ENCODE assay signal across 41 cellular contexts in genomic region chr9:133615897-133616188, GRCh38. TPM values are rescaled to one million over a fixed set of nuclear protein-coding genes. Genes with fewer than 3 reads are reported as not detected.
"Had no signal": no experiment of that assay in that cellular context is flagged by ENCODE, and none has a peak within 500 bp of the region (broad histone marks: within the 10 kb centered on the region; RNA-seq: fewer than 3 reads in every experiment).

No MANE protein-coding gene starts in this region.

- H3K27ac Mint-ChIP-seq: activated naive CD4-positive, alpha-beta T cell treated with anti-CD3 and anti-CD28 coated beads for 36 hours; activated naive CD4-positive, alpha-beta T cell treated with anti-CD3 and anti-CD28 coated beads, Interleukin-2, amount 10 ng/mL, durations not matched to agents 7 days and 5 days; activated naive CD4-positive, alpha-beta T cell treated with anti-CD3 and anti-CD28 coated beads, Interleukin-2, amount 50 U/mL, for 24 hours; activated naive CD4-positive, alpha-beta T cell treated with anti-CD3 and anti-CD28 coated beads, Interleukin-2, amount 50 U/mL, for 72 hours; activated naive CD8-positive, alpha-beta T cell; activated naive CD8-positive, alpha-beta T cell treated with anti-CD3 and anti-CD28 coated beads for 36 hours; activated naive CD8-positive, alpha-beta T cell treated with anti-CD3 and anti-CD28 coated beads, Interleukin-2, amount 10 ng/mL, durations not matched to agents 7 days and 5 days; activated naive CD8-positive, alpha-beta T cell treated with anti-CD3 and anti-CD28 coated beads, Interleukin-2, amount 50 U/mL, for 24 hours; activated T-cell treated with anti-CD3 and anti-CD28 coated beads, Interleukin-2, amount 50 U/mL, for 72 hours; activated T-helper 1 cell treated with anti-CD3 and anti-CD28 coated beads, Interleukin-12 subunit alpha, Interleukin-12 subunit beta, Interleukin-2, Interleukin-4 antibody, amounts not matched to agents 30 ng/mL and 10 ng/mL and 1 ng/mL, durations not matched to agents 14 hours and 24 hours and 36 hours; activated T-helper 17 cell treated with anti-CD3 and anti-CD28 coated beads, Interleukin-2, amount 50 U/mL, for 72 hours; activated T-helper 2 cell treated with anti-CD3 and anti-CD28 coated beads, Interferon-gamma antibody, Interleukin-2, Interleukin-4, amounts not matched to agents 10 μg/mL and 5 μg/mL and 100 μg/mL, durations not matched to agents 14 hours and 24 hours and 36 hours had no signal

- H3K36me3 Mint-ChIP-seq: activated naive CD4-positive, alpha-beta T cell treated with anti-CD3 and anti-CD28 coated beads, Interleukin-2, amount 10 ng/mL, durations not matched to agents 7 days and 5 days; activated naive CD4-positive, alpha-beta T cell treated with anti-CD3 and anti-CD28 coated beads, Interleukin-2, amount 50 U/mL, for 24 hours; activated naive CD4-positive, alpha-beta T cell treated with anti-CD3 and anti-CD28 coated beads, Interleukin-2, amount 50 U/mL, for 72 hours; activated naive CD8-positive, alpha-beta T cell; activated naive CD8-positive, alpha-beta T cell treated with anti-CD3 and anti-CD28 coated beads for 36 hours; activated naive CD8-positive, alpha-beta T cell treated with anti-CD3 and anti-CD28 coated beads, Interleukin-2, amount 10 ng/mL, durations not matched to agents 7 days and 5 days; brain had no signal

- H3K4me1 ChIP-seq: ascending aorta, body of pancreas, breast epithelium had no signal

- H3K27me3 ChIP-seq: ascending aorta, body of pancreas had no signal

- H3K9me3 ChIP-seq: adrenal gland, ascending aorta, body of pancreas, breast epithelium had no signal

- H3K4me3 ChIP-seq: adrenal gland, ascending aorta, body of pancreas, breast epithelium, cardiac muscle cell had no signal

- H3K4me3 Mint-ChIP-seq: activated naive CD4-positive, alpha-beta T cell treated with anti-CD3 and anti-CD28 coated beads for 36 hours; activated naive CD4-positive, alpha-beta T cell treated with anti-CD3 and anti-CD28 coated beads, Interleukin-2, amount 10 ng/mL, durations not matched to agents 7 days and 5 days; activated naive CD4-positive, alpha-beta T cell treated with anti-CD3 and anti-CD28 coated beads, Interleukin-2, amount 50 U/mL, for 24 hours; activated naive CD8-positive, alpha-beta T cell; activated naive CD8-positive, alpha-beta T cell treated with anti-CD3 and anti-CD28 coated beads for 36 hours; activated naive CD8-positive, alpha-beta T cell treated with anti-CD3 and anti-CD28 coated beads, Interleukin-2, amount 10 ng/mL, durations not matched to agents 7 days and 5 days; activated naive CD8-positive, alpha-beta T cell treated with anti-CD3 and anti-CD28 coated beads, Interleukin-2, amount 50 U/mL, for 24 hours; activated T-cell treated with anti-CD3 and anti-CD28 coated beads, Interleukin-2, amount 50 U/mL, for 4 hours; activated T-cell treated with anti-CD3 and anti-CD28 coated beads, Interleukin-2, amount 50 U/mL, for 72 hours; activated T-helper 1 cell treated with anti-CD3 and anti-CD28 coated beads, Interleukin-12 subunit alpha, Interleukin-12 subunit beta, Interleukin-2, Interleukin-4 antibody, amounts not matched to agents 30 ng/mL and 10 ng/mL and 1 ng/mL, durations not matched to agents 14 hours and 24 hours and 36 hours; activated T-helper 17 cell treated with anti-CD3 and anti-CD28 coated beads, Interleukin-2, amount 50 U/mL, for 72 hours; brain; central memory CD8-positive, alpha-beta T cell had no signal

- ATAC-seq: activated naive CD4-positive, alpha-beta T cell treated with anti-CD3 and anti-CD28 coated beads, Interleukin-2, amount 50 U/mL, for 72 hours; activated naive CD8-positive, alpha-beta T cell treated with anti-CD3 and anti-CD28 coated beads, Interleukin-2, amount 50 U/mL, for 24 hours; activated T-cell treated with anti-CD3 and anti-CD28 coated beads, Interleukin-2, amount 50 U/mL, for 4 hours; activated T-cell treated with anti-CD3 and anti-CD28 coated beads, Interleukin-2, amount 50 U/mL, for 72 hours; activated T-helper 17 cell treated with anti-CD3 and anti-CD28 coated beads, Interleukin-2, amount 50 U/mL, for 72 hours; body of pancreas had no signal

- H3K27ac ChIP-seq: adrenal gland, ascending aorta, body of pancreas, brain microvascular endothelial cell, breast epithelium, cardiac muscle cell had no signal

- H3K36me3 ChIP-seq: adrenal gland, ascending aorta, brain microvascular endothelial cell, breast epithelium, cardiac muscle cell had no signal

- DNase-seq: activated effector memory CD4-positive, alpha-beta T cell treated with anti-CD3 and anti-CD28 coated beads, Interleukin-2, amount 50 U/mL, for 16 hours; activated effector memory CD4-positive, alpha-beta T cell treated with Interleukin-2 at 50 U/mL for 16 hours; activated gamma-delta T cell; activated gamma-delta T cell treated with Interleukin-2 at 50 U/mL for 16 hours; activated naive CD4-positive, alpha-beta T cell; activated naive CD4-positive, alpha-beta T cell treated with anti-CD3 and anti-CD28 coated beads for 36 hours; activated naive CD4-positive, alpha-beta T cell treated with anti-CD3 and anti-CD28 coated beads, Interleukin-2, amount 10 ng/mL, durations not matched to agents 7 days and 5 days; activated naive CD4-positive, alpha-beta T cell treated with anti-CD3 and anti-CD28 coated beads, Interleukin-2, amount 50 U/mL, for 16 hours; activated naive CD4-positive, alpha-beta T cell treated with Interleukin-2 at 50 U/mL for 16 hours; activated naive CD8-positive, alpha-beta T cell treated with anti-CD3 and anti-CD28 coated beads for 36 hours; activated naive CD8-positive, alpha-beta T cell treated with anti-CD3 and anti-CD28 coated beads, Interleukin-2, amount 10 ng/mL, durations not matched to agents 7 days and 5 days; activated naive CD8-positive, alpha-beta T cell treated with anti-CD3 and anti-CD28 coated beads, Interleukin-2, amount 50 U/mL, for 24 hours; activated T-cell treated with anti-CD3 and anti-CD28 coated beads, Interleukin-2, amount 50 U/mL, for 4 hours; activated T-cell treated with anti-CD3 and anti-CD28 coated beads, Interleukin-2, amount 50 U/mL, for 48 hours; activated T-cell treated with anti-CD3 and anti-CD28 coated beads, Interleukin-2, amount 50 U/mL, for 72 hours; adrenal gland; amniotic stem cell; amygdala; anterior cingulate cortex; body of pancreas; brain microvascular endothelial cell; caudate nucleus; central memory CD4-positive, alpha-beta T cell; cerebellar nuclear complex had no signal

RNA-seq across cellular contexts. Expression of gene FAM163B, which starts 6.7 kb away (rescaled TPM):
- total RNA-seq: activated naive CD4-positive, alpha-beta T cell treated with anti-CD3 and anti-CD28 coated beads for 36 hours; activated naive CD4-positive, alpha-beta T cell treated with anti-CD3 and anti-CD28 coated beads, Interleukin-2, amount 50 U/mL, for 72 hours; activated naive CD8-positive, alpha-beta T cell treated with anti-CD3 and anti-CD28 coated beads for 36 hours; activated naive CD8-positive, alpha-beta T cell treated with anti-CD3 and anti-CD28 coated beads, Interleukin-2, amount 10 ng/mL, durations not matched to agents 7 days and 5 days; activated T-cell treated with anti-CD3 and anti-CD28 coated beads, Interleukin-2, amount 50 U/mL, for 4 hours; activated T-cell treated with anti-CD3 and anti-CD28 coated beads, Interleukin-2, amount 50 U/mL, for 72 hours; activated T-helper 1 cell treated with anti-CD3 and anti-CD28 coated beads, Interleukin-12 subunit alpha, Interleukin-12 subunit beta, Interleukin-2, Interleukin-4 antibody, amounts not matched to agents 30 ng/mL and 10 ng/mL and 1 ng/mL, durations not matched to agents 14 hours and 24 hours and 36 hours; activated T-helper 17 cell treated with anti-CD3 and anti-CD28 coated beads, Interleukin-2, amount 50 U/mL, for 72 hours; activated T-helper 2 cell treated with anti-CD3 and anti-CD28 coated beads, Interferon-gamma antibody, Interleukin-2, Interleukin-4, amounts not matched to agents 10 μg/mL and 5 μg/mL and 100 μg/mL, durations not matched to agents 14 hours and 24 hours and 36 hours; aorta; ascending aorta; astrocyte; breast epithelium; bronchial epithelial cell; cardiac septum; chondrocyte had no signal
- polyA plus RNA-seq: adipose tissue, aorta, cardiac muscle cell had no signal

RNA-seq across cellular contexts. Expression of gene DBH, which starts 20.3 kb away (rescaled TPM):
- total RNA-seq: activated naive CD4-positive, alpha-beta T cell treated with anti-CD3 and anti-CD28 coated beads for 36 hours; activated naive CD4-positive, alpha-beta T cell treated with anti-CD3 and anti-CD28 coated beads, Interleukin-2, amount 50 U/mL, for 72 hours; activated naive CD8-positive, alpha-beta T cell treated with anti-CD3 and anti-CD28 coated beads for 36 hours; activated naive CD8-positive, alpha-beta T cell treated with anti-CD3 and anti-CD28 coated beads, Interleukin-2, amount 10 ng/mL, durations not matched to agents 7 days and 5 days; activated T-cell treated with anti-CD3 and anti-CD28 coated beads, Interleukin-2, amount 50 U/mL, for 4 hours; activated T-cell treated with anti-CD3 and anti-CD28 coated beads, Interleukin-2, amount 50 U/mL, for 72 hours; activated T-helper 1 cell treated with anti-CD3 and anti-CD28 coated beads, Interleukin-12 subunit alpha, Interleukin-12 subunit beta, Interleukin-2, Interleukin-4 antibody, amounts not matched to agents 30 ng/mL and 10 ng/mL and 1 ng/mL, durations not matched to agents 14 hours and 24 hours and 36 hours; activated T-helper 17 cell treated with anti-CD3 and anti-CD28 coated beads, Interleukin-2, amount 50 U/mL, for 72 hours; activated T-helper 2 cell treated with anti-CD3 and anti-CD28 coated beads, Interferon-gamma antibody, Interleukin-2, Interleukin-4, amounts not matched to agents 10 μg/mL and 5 μg/mL and 100 μg/mL, durations not matched to agents 14 hours and 24 hours and 36 hours; aorta; ascending aorta; astrocyte; body of pancreas; breast epithelium; bronchial epithelial cell; cardiac muscle cell; cardiac septum; chondrocyte had no signal
- polyA plus RNA-seq: aorta had no signal
